Comparison of ENCODE assay signal across 1 cellular context in the genomic region with DNA sequence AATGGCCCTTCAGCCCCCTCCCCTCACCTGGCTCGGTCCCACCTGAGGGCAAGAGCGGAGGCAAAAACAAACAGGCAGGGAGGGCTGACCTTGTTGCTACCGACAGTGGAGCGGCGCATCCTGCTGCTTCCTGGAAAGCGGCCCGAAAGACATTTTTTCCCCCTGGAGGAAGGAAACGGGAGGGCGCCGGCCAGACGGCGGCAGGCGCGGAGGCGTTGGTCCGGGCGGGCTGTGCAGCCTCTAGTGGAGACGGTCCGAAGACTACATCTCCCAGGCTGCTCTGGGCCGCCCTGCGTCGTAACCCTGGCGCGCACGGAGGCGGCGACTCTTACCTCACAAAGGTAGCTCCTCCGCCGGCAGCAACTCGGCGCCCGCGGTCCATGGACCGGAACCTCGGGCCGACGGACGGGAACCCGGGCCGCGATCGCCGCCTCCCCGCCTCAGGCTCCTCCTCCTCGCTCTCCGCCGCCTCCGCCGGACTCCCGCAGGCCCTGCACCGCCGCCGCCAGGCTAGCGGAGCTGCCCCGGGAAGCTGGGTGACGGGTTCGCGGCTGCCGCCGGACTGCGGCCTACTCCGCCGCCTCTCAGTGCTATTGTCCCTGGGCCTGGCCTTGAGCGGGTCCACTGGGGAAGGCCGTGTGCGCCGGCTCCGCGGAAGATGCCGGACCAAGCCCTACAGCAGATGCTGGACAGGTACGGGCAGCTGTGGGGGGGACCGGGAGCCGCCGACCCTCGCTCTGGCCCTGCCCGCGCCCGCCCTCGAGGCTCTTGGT.
TF ChIP-seq lines count a peak whose summit lies in the region.

A gene (minus strand): TSS at position 242 of the 773 bp plus-strand sequence. CDS start 50,728 bp downstream, outside the sequence.
A gene with protein sequence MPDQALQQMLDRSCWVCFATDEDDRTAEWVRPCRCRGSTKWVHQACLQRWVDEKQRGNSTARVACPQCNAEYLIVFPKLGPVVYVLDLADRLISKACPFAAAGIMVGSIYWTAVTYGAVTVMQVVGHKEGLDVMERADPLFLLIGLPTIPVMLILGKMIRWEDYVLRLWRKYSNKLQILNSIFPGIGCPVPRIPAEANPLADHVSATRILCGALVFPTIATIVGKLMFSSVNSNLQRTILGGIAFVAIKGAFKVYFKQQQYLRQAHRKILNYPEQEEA (plus strand): TSS at position 331 of the 773 bp plus-strand sequence. CDS start 328 bp downstream, at position 659.

TF ChIP-seq in K562, 482 proteins besides CTCF, POLR2A, EP300 and RAD21 (continued from another document and continues in another):
- peak; percentile 47; the same call in 1 of the 2 replicates for TF ChIP-seq ZNF12 (CRISPR knock-in tag; IDR thresholded peaks at IDR 0.05)
- TF ChIP-seq HNRNPL (IDR thresholded peaks at IDR 0.05; ENCODE audit: low read depth, low read length) = no peak
- TF ChIP-seq, protein P1, sequence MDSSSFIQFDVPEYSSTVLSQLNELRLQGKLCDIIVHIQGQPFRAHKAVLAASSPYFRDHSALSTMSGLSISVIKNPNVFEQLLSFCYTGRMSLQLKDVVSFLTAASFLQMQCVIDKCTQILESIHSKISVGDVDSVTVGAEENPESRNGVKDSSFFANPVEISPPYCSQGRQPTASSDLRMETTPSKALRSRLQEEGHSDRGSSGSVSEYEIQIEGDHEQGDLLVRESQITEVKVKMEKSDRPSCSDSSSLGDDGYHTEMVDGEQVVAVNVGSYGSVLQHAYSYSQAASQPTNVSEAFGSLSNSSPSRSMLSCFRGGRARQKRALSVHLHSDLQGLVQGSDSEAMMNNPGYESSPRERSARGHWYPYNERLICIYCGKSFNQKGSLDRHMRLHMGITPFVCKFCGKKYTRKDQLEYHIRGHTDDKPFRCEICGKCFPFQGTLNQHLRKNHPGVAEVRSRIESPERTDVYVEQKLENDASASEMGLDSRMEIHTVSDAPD (CRISPR knock-in tag; IDR thresholded peaks at IDR 0.05) = no peak
- TF ChIP-seq, protein P2, sequence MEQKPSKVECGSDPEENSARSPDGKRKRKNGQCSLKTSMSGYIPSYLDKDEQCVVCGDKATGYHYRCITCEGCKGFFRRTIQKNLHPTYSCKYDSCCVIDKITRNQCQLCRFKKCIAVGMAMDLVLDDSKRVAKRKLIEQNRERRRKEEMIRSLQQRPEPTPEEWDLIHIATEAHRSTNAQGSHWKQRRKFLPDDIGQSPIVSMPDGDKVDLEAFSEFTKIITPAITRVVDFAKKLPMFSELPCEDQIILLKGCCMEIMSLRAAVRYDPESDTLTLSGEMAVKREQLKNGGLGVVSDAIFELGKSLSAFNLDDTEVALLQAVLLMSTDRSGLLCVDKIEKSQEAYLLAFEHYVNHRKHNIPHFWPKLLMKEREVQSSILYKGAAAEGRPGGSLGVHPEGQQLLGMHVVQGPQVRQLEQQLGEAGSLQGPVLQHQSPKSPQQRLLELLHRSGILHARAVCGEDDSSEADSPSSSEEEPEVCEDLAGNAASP (IDR thresholded peaks at IDR 0.05) = no peak
- TF ChIP-seq, protein P3, sequence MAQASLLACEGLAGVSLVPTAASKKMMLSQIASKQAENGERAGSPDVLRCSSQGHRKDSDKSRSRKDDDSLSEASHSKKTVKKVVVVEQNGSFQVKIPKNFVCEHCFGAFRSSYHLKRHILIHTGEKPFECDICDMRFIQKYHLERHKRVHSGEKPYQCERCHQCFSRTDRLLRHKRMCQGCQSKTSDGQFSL (CRISPR knock-in tag; IDR thresholded peaks at IDR 0.05) = peak; percentile 79
- TF ChIP-seq, protein P3 (tag; IDR thresholded peaks at IDR 0.05) = 0 out of 4 replicates have a peak, but pooled peaks of 1 of the 2 experiments have one; percentile 19
- no peak for TF ChIP-seq ZNF699 (CRISPR knock-in tag; IDR thresholded peaks at IDR 0.05; ENCODE audit: insufficient replicate concordance)
- no peak for TF ChIP-seq MAFK (IDR thresholded peaks at IDR 0.05; ENCODE audit: low read length)
- peak; percentile 55 for TF ChIP-seq XRCC5 (IDR thresholded peaks at IDR 0.05; ENCODE audit: low read depth, low read length)
- no peak for TF ChIP-seq DNMT1 (IDR thresholded peaks at IDR 0.05)
- peak; percentile 49; the same call in 1 of the 2 replicates for TF ChIP-seq MYC (IDR thresholded peaks at IDR 0.05; ENCODE audit: low read depth, low read length)
- 0 out of 2 replicates have a peak, but pooled peaks have one; percentile 31 for TF ChIP-seq MYC (CRISPR knock-in tag; IDR thresholded peaks at IDR 0.05; ENCODE audit: borderline replicate concordance, low read depth)
- TF ChIP-seq, protein P4, sequence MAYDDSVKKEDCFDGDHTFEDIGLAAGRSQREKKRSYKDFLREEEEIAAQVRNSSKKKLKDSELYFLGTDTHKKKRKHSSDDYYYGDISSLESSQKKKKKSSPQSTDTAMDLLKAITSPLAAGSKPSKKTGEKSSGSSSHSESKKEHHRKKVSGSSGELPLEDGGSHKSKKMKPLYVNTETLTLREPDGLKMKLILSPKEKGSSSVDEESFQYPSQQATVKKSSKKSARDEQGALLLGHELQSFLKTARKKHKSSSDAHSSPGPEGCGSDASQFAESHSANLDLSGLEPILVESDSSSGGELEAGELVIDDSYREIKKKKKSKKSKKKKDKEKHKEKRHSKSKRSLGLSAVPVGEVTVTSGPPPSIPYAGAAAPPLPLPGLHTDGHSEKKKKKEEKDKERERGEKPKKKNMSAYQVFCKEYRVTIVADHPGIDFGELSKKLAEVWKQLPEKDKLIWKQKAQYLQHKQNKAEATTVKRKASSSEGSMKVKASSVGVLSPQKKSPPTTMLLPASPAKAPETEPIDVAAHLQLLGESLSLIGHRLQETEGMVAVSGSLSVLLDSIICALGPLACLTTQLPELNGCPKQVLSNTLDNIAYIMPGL (CRISPR knock-in tag; IDR thresholded peaks at IDR 0.05) = peak; percentile 85
- TF ChIP-seq WHSC1 (IDR thresholded peaks at IDR 0.05; ENCODE audit: low read length) = no peak
- no peak for TF ChIP-seq ZNF232 (CRISPR knock-in tag; IDR thresholded peaks at IDR 0.05)
- TF ChIP-seq, protein P5, sequence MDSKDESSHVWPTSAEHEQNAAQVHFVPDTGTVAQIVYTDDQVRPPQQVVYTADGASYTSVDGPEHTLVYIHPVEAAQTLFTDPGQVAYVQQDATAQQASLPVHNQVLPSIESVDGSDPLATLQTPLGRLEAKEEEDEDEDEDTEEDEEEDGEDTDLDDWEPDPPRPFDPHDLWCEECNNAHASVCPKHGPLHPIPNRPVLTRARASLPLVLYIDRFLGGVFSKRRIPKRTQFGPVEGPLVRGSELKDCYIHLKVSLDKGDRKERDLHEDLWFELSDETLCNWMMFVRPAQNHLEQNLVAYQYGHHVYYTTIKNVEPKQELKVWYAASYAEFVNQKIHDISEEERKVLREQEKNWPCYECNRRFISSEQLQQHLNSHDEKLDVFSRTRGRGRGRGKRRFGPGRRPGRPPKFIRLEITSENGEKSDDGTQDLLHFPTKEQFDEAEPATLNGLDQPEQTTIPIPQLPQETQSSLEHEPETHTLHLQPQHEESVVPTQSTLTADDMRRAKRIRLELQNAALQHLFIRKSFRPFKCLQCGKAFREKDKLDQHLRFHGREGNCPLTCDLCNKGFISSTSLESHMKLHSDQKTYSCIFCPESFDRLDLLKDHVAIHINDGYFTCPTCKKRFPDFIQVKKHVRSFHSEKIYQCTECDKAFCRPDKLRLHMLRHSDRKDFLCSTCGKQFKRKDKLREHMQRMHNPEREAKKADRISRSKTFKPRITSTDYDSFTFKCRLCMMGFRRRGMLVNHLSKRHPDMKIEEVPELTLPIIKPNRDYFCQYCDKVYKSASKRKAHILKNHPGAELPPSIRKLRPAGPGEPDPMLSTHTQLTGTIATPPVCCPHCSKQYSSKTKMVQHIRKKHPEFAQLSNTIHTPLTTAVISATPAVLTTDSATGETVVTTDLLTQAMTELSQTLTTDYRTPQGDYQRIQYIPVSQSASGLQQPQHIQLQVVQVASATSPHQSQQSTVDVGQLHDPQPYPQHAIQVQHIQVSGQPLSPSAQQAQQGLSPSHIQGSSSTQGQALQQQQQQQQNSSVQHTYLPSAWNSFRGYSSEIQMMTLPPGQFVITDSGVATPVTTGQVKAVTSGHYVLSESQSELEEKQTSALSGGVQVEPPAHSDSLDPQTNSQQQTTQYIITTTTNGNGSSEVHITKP (IDR thresholded peaks at IDR 0.05; ENCODE audit: partially characterized antibody) = peak; percentile 40
- TF ChIP-seq ELF1 (tag; IDR thresholded peaks at IDR 0.05) = peak; percentile 81
- TF ChIP-seq, protein P6, sequence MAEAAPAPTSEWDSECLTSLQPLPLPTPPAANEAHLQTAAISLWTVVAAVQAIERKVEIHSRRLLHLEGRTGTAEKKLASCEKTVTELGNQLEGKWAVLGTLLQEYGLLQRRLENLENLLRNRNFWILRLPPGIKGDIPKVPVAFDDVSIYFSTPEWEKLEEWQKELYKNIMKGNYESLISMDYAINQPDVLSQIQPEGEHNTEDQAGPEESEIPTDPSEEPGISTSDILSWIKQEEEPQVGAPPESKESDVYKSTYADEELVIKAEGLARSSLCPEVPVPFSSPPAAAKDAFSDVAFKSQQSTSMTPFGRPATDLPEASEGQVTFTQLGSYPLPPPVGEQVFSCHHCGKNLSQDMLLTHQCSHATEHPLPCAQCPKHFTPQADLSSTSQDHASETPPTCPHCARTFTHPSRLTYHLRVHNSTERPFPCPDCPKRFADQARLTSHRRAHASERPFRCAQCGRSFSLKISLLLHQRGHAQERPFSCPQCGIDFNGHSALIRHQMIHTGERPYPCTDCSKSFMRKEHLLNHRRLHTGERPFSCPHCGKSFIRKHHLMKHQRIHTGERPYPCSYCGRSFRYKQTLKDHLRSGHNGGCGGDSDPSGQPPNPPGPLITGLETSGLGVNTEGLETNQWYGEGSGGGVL (CRISPR knock-in tag; IDR thresholded peaks at IDR 0.05) = no peak
- TF ChIP-seq MTF1 (CRISPR knock-in tag; IDR thresholded peaks at IDR 0.05; ENCODE audit: borderline replicate concordance) = no peak
- TF ChIP-seq BHLHE40 (IDR thresholded peaks at IDR 0.05; ENCODE audit: low read length) = peak; percentile 26; the same call in 1 of the 2 replicates
- TF ChIP-seq ZFP36 (IDR thresholded peaks at IDR 0.05; ENCODE audit: low read depth, low read length, partially characterized antibody) = peak; percentile 7
- TF ChIP-seq TOE1 (IDR thresholded peaks at IDR 0.05; ENCODE audit: borderline replicate concordance) = 0 out of 2 replicates have a peak, but pooled peaks have one; percentile 32
- no peak for TF ChIP-seq TOE1 (CRISPR knock-in tag; IDR thresholded peaks at IDR 0.05; ENCODE audit: borderline replicate concordance, low read depth)
- no peak for TF ChIP-seq SMAD3 (CRISPR knock-in tag; conservative IDR thresholded peaks at IDR 0.05)
- TF ChIP-seq ELF4 (CRISPR knock-in tag; IDR thresholded peaks at IDR 0.05) = no peak
- no peak for TF ChIP-seq PTBP1 (IDR thresholded peaks at IDR 0.05; ENCODE audit: low read depth, low read length)
- TF ChIP-seq ZNF766 (CRISPR knock-in tag; conservative IDR thresholded peaks at IDR 0.05) = no peak
- TF ChIP-seq TAF1 (IDR thresholded peaks at IDR 0.05; ENCODE audit: control insufficient read depth, extremely low read depth, insufficient read depth, low read length, severe bottlenecking) = peak; percentile 64
- TF ChIP-seq, protein P7, sequence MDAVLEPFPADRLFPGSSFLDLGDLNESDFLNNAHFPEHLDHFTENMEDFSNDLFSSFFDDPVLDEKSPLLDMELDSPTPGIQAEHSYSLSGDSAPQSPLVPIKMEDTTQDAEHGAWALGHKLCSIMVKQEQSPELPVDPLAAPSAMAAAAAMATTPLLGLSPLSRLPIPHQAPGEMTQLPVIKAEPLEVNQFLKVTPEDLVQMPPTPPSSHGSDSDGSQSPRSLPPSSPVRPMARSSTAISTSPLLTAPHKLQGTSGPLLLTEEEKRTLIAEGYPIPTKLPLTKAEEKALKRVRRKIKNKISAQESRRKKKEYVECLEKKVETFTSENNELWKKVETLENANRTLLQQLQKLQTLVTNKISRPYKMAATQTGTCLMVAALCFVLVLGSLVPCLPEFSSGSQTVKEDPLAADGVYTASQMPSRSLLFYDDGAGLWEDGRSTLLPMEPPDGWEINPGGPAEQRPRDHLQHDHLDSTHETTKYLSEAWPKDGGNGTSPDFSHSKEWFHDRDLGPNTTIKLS (IDR thresholded peaks at IDR 0.05; ENCODE audit: borderline replicate concordance, low read depth) = peak; percentile 75
- 0 out of 2 replicates have a peak, but pooled peaks have one; percentile 37 for TF ChIP-seq ZNF589 (CRISPR knock-in tag; IDR thresholded peaks at IDR 0.05; ENCODE audit: low read depth)
- TF ChIP-seq, protein P8, sequence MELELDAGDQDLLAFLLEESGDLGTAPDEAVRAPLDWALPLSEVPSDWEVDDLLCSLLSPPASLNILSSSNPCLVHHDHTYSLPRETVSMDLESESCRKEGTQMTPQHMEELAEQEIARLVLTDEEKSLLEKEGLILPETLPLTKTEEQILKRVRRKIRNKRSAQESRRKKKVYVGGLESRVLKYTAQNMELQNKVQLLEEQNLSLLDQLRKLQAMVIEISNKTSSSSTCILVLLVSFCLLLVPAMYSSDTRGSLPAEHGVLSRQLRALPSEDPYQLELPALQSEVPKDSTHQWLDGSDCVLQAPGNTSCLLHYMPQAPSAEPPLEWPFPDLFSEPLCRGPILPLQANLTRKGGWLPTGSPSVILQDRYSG (tag; conservative IDR thresholded peaks at IDR 0.05; ENCODE audit: low read depth) = no peak
- no peak for TF ChIP-seq ZNF695 (CRISPR knock-in tag; IDR thresholded peaks at IDR 0.05)
- TF ChIP-seq ZNF76 (CRISPR knock-in tag; IDR thresholded peaks at IDR 0.05; ENCODE audit: borderline replicate concordance) = no peak
